In genomic region chr16:10538583-10538982, GRCh38 we compare ENCODE assay signal across 25 cellular contexts.
"Had no signal": no experiment of that assay in that cellular context is flagged by ENCODE, and none has a peak within 500 bp of the region (broad histone marks: within the 10 kb centered on the region; RNA-seq: fewer than 3 reads in every experiment).

No MANE protein-coding gene starts in this region.

- H3K4me1 ChIP-seq: Peyer's patch had no signal

- H3K4me3 ChIP-seq: MG63, Peyer's patch, SJSA1, SK-N-MC had no signal

- H3K27me3 ChIP-seq: MG63, Peyer's patch, SJSA1 had no signal

- DNase-seq: Karpas-422, KG1, MG63, NCI-H1092, NCI-H1105 treated with DMSO at 0.1 percent for 48 hours, NCI-H1417 treated with DMSO at 0.1 percent for 48 hours, NCI-H146, NCI-H1694 treated with DMSO at 0.1 percent for 48 hours, NCI-H1930, NCI-H2081, NCI-H2171, NCI-H226, NCI-H446, NCI-H510A, NCI-H524 treated with DMSO at 0.1 percent for 48 hours, NCI-H69, NCI-H774, Peyer's patch, SHP77 treated with DMSO at 0.1 percent for 48 hours, SW 1271 had no signal

- H3K9me3 ChIP-seq: MG63, Peyer's patch, SJSA1 had no signal

- ATAC-seq: Right ventricle myocardium inferior had no signal

- H3K36me3 ChIP-seq: SJSA1 had no signal

- H3K27ac ChIP-seq: HL-60, Peyer's patch, SJSA1, SK-N-MC had no signal

- FAIRE-seq: HTR-8/SVneo had no signal
